8 cellular contexts compared by ENCODE assay signal in the genomic region with DNA sequence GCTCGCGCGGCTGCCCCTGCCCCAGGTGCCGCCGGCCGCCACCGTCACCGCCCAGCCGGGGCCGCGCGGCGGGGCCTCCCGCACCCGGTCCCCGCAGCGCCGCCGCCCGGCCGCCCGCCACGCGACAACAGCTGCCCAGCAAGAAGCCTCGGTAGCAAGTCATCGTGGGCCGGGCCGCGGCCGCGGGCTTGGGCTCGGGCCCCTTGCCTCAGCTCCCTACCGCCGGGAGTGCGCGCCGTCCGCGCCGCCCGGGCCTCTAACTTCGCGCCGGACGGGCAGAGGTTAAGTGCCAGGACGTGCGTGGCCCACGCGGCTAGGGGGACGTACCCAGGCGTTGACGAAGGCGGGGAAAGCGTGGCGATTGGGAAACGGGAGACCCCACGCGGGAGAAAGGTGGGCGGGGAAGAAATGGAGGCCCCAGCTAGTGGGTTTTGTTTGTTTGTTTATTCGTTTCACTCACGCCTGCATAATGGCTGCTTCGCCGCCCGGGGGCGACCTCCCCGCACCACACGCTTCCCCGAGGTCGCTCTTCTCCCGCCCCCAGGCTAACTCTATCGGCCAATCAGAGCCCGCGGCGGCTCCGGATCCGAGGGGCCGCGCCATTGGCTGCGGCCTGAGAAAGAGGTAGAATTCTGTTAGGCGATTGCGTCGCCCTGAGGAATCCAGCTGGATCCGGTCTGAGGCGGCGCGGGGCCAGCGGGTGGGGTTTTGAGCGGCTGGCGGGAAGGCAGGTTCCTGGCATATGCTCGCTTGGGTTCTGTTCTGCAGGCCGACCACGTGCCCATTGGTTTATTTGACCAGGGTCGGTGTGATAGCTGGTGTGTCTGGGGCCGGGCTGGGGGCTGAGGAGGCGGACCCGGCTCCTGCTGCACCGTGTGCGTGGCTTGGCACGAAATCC. TPM values are rescaled to one million over a fixed set of nuclear protein-coding genes. Genes with fewer than 3 reads are reported as not detected.
DNase-seq lines count a peak whose midpoint lies in the region; TF ChIP-seq lines count a peak whose summit lies in the region.

A gene with protein sequence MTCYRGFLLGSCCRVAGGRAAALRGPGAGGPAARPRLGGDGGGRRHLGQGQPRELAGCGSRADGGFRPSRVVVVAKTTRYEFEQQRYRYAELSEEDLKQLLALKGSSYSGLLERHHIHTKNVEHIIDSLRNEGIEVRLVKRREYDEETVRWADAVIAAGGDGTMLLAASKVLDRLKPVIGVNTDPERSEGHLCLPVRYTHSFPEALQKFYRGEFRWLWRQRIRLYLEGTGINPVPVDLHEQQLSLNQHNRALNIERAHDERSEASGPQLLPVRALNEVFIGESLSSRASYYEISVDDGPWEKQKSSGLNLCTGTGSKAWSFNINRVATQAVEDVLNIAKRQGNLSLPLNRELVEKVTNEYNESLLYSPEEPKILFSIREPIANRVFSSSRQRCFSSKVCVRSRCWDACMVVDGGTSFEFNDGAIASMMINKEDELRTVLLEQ (minus strand): TSS at position 290 of the 898 bp plus-strand sequence. CDS start 127 bp downstream, at position 163.

- peak within 1 kb of the TSS; percentile 93 to 99 (median 98) for H3K27ac Mint-ChIP-seq in nephron
- peak within 1 kb of the TSS; percentile 95 for H3K27ac Mint-ChIP-seq in stimulated activated naive CD8-positive, alpha-beta T cell treated with anti-CD3 and anti-CD28 coated beads, Interleukin-15, Interleukin-2, amounts not matched to agents 100 ng/mL and 50 ng/mL, for 24 hours

- in situ Hi-C loops in HAP-1 (cut with MboI; ENCODE audit: low sequenced_read_pairs), result no loop called here

- no peaks in the 10 kb centered on the region for H3K9me3 Mint-ChIP-seq in nephron
- H3K9me3 Mint-ChIP-seq in stimulated activated naive CD8-positive, alpha-beta T cell treated with anti-CD3 and anti-CD28 coated beads, Interleukin-15, Interleukin-2, amounts not matched to agents 100 ng/mL and 50 ng/mL, for 24 hours, result no peaks in the 10 kb centered on the region

- H3K27me3 ChIP-seq in HAP-1 (ENCODE audit: low read depth), result no peaks in the 10 kb centered on the region
- H3K27me3 ChIP-seq in MG63, result no peaks in the 10 kb centered on the region; the same call in 1 of the 2 replicates

- peaks cover 45% of the 10 kb centered on the region for H3K4me1 Mint-ChIP-seq in nephron
- peaks cover 49% of the 10 kb centered on the region for H3K4me1 Mint-ChIP-seq in stimulated activated naive CD8-positive, alpha-beta T cell treated with anti-CD3 and anti-CD28 coated beads, Interleukin-15, Interleukin-2, amounts not matched to agents 100 ng/mL and 50 ng/mL, for 24 hours (ENCODE audit: low read depth)

- H3K27me3 Mint-ChIP-seq in nephron (ENCODE audit: low read depth), result no peaks in the 10 kb centered on the region
- no peaks in the 10 kb centered on the region for H3K27me3 Mint-ChIP-seq in stimulated activated naive CD8-positive, alpha-beta T cell treated with anti-CD3 and anti-CD28 coated beads, Interleukin-15, Interleukin-2, amounts not matched to agents 100 ng/mL and 50 ng/mL, for 24 hours

- TF ChIP-seq CTCF in fibroblast of the aortic adventitia (IDR thresholded peaks at IDR 0.05; ENCODE audit: insufficient read depth, low read length) (peak; percentile 80), nephron (IDR thresholded peaks at IDR 0.05; ENCODE audit: unreplicated experiment in 3 of 3) (peak; percentile 72 to 74 (median 74))

- no peaks in the 10 kb centered on the region for H3K9me3 ChIP-seq in HAP-1
- no peaks in the 10 kb centered on the region for H3K9me3 ChIP-seq in MG63

- DNase-seq in GDM1 (lab: John Stamatoyannopoulos, UW), result peak; percentile 93
- peak; percentile 91 to 95 for DNase-seq in HAP-1 (ENCODE audit: low spot score in 2 of 2)
- DNase-seq in MG63, result peak; percentile 97
- DNase-seq in SHP77 treated with DMSO at 0.1 percent for 48 hours (lab: John Stamatoyannopoulos, UW), result peak; percentile 98
- DNase-seq in activated effector memory CD4-positive, alpha-beta T cell treated with anti-CD3 and anti-CD28 coated beads, Interleukin-2, amount 50 U/mL, for 16 hours, result peak; percentile 97
- peak; percentile 95 for DNase-seq in fibroblast of the aortic adventitia (ENCODE audit: low read depth)

- peaks cover 25% of the 10 kb centered on the region for H3K4me1 ChIP-seq in HAP-1

- peak within 1 kb of the TSS; percentile 62 for H3K4me3 ChIP-seq in HAP-1
- peak within 1 kb of the TSS; percentile 91 for H3K4me3 ChIP-seq in MG63
- H3K4me3 ChIP-seq in fibroblast of the aortic adventitia (ENCODE audit: low read depth, low read length), result peak within 1 kb of the TSS; percentile 82

- H3K36me3 ChIP-seq in HAP-1 (replicated peaks) (no peaks in the 10 kb centered on the region), MG63 (no peaks in the 10 kb centered on the region)

- H3K4me3 Mint-ChIP-seq in nephron, result peak within 1 kb of the TSS; percentile 88 to 94 (median 92)
- peak within 1 kb of the TSS; percentile 79 for H3K4me3 Mint-ChIP-seq in stimulated activated naive CD8-positive, alpha-beta T cell treated with anti-CD3 and anti-CD28 coated beads, Interleukin-15, Interleukin-2, amounts not matched to agents 100 ng/mL and 50 ng/mL, for 24 hours

- no peaks in the 10 kb centered on the region for H3K36me3 Mint-ChIP-seq in nephron (ENCODE audit: low read depth)
- H3K36me3 Mint-ChIP-seq in stimulated activated naive CD8-positive, alpha-beta T cell treated with anti-CD3 and anti-CD28 coated beads, Interleukin-15, Interleukin-2, amounts not matched to agents 100 ng/mL and 50 ng/mL, for 24 hours (ENCODE audit: low read depth), result no peaks in the 10 kb centered on the region

RNA-seq across cellular contexts. Expression of the gene that starts here (rescaled TPM):
- total RNA-seq in MG63 (2014; rRNA removed; shearing (Covaris generic); ENCODE audit: low replicate concordance), result 33.9 and 51.1 TPM in 2 replicates
- total RNA-seq in fibroblast of the aortic adventitia (ENCODE audit: low replicate concordance), result 29.7 and 109 TPM in 2 replicates

Comparison
In these comparisons a context has a peak if more than half of its experiments do, and no peak if none do; other contexts are left out.
1. Peak in every context shown above with its lines: DNase-seq and H3K4me3 ChIP-seq.